8 cellular contexts compared by ENCODE assay signal in the genomic region with DNA sequence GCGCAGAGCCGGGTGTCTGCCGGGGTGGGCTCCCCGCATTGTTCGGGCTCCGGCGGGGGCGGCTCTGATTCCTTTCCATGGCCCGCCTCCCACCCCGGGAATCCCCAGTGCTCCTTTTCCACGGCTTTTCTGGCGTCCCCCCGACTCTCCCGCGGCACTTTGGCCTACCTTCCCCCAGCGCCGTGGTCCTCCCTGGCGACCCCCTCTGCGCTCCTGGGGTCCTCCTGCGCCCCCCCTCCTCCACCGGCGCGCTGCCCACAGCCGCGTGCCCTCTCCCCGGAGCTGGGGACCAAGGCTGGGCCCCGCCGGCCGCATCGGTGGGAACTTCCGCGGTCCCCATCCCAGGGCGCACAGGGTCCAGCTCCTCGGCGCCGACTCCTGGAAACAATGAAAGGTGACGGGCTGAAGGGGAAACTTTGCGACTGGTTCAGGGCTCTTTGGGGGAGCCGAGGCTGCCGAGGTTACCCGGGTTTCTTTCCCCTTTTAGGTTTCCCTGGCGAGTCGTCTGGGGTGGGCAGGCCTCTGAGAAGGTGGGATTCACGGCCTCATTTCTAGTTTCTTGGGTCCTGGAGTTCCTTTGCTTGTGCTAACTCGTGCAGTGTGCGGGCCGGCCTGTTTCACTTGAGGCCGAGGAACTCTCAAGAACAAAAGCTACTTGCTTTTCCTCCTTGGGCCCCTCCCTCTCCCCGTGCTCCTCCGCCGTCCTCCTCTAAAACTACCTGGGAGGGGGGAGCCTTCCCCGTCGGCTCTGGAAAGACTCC. TPM values are rescaled to one million over a fixed set of nuclear protein-coding genes. Genes with fewer than 3 reads are reported as not detected.
DNase-seq lines count a peak whose midpoint lies in the region; ATAC-seq and TF ChIP-seq lines count a peak whose summit lies in the region.

No MANE protein-coding gene starts in this region.

- peaks cover 0 to 13% of the 10 kb centered on the region in 2 donors for H3K36me3 ChIP-seq in adrenal gland (replicated peaks in 1 of 2)
- no peaks in the 10 kb centered on the region for H3K36me3 ChIP-seq in hepatocyte (replicated peaks; ENCODE audit: insufficient read depth, low read depth)
- peaks cover 0 to 12% of the 10 kb centered on the region in 2 donors for H3K36me3 ChIP-seq in gastrocnemius medialis

- H3K4me2 ChIP-seq in hepatocyte, result peak overlapping the region; percentile 85

- peaks cover 22% of the 10 kb centered on the region for H4K20me1 ChIP-seq in hepatocyte (ENCODE audit: insufficient read depth, poor library complexity, severe bottlenecking)

- no peaks in the 10 kb centered on the region for H3K9me2 ChIP-seq in hepatocyte (replicated peaks; ENCODE audit: insufficient read depth)

- H3K4me3 ChIP-seq in adrenal gland (peak overlapping the region; percentile 50 to 95 (median 63)), hepatocyte (peak overlapping the region; percentile 84), gastrocnemius medialis (peak overlapping the region; percentile 71 to 97 (median 82))

- 1 to 6% (median 2%) methylated on average over 30 to 53 of the region's 53 CpGs for WGBS in adrenal gland, 4 donors
- WGBS in hepatocyte (ENCODE audit: low lambda C conversion rate, missing lambda C conversion rate), result 1% methylated on average over 35 of the region's 53 CpGs

- H3K27ac ChIP-seq in adrenal gland (peak overlapping the region; percentile 80 to 99 (median 97)), hepatocyte (peak overlapping the region; percentile 99), gastrocnemius medialis (peak overlapping the region; percentile 98 to 99 (median 99))

- H3K9me3 ChIP-seq in adrenal gland (replicated peaks in 1 of 3) (no peaks in the 10 kb centered on the region), hepatocyte (ENCODE audit: low read depth) (no peaks in the 10 kb centered on the region), gastrocnemius medialis (no peaks in the 10 kb centered on the region)

- in situ Hi-C loops in gastrocnemius medialis (cut with MboI; ENCODE audit: low sequenced_read_pairs in 4 of 4), result loop anchor here in 3 of 4 donors (5.0 to 10.0 kb wide), 3 partner anchors 145 to 213 kb away; no protein-coding TSS in a partner anchor

- H3K4me1 ChIP-seq in adrenal gland (replicated peaks in 1 of 2), result peaks cover 12 to 28% of the 10 kb centered on the region in 2 donors
- H3K4me1 ChIP-seq in hepatocyte (ENCODE audit: insufficient read depth), result peaks cover 9% of the 10 kb centered on the region
- H3K4me1 ChIP-seq in gastrocnemius medialis, result peaks cover 34 to 39% of the 10 kb centered on the region in 2 donors

- intact Hi-C loops in adrenal gland (cut with DNase I), result loop anchor here (5.0 to 10.0 kb wide), 5 partner anchors 140 to 213 kb away; a partner anchor contains a TSS
- intact Hi-C loops in gastrocnemius medialis (cut with DNase I; ENCODE audit: low total_unique reads), result loop anchor here (1.0 kb wide), 1 partner anchor 439 kb away; a partner anchor contains a TSS

- TF ChIP-seq POLR2A in adrenal gland (IDR thresholded peaks at IDR 0.05) (peak in 1 of 2 donors; percentile 50), gastrocnemius medialis (IDR thresholded peaks at IDR 0.05) (peak; percentile 34 to 57)

- peaks cover 63% of the 10 kb centered on the region for H3K79me2 ChIP-seq in hepatocyte

- ATAC-seq in gastrocnemius medialis (no peak), GM18868 (IDR thresholded peaks at IDR 0.05; ENCODE audit: unreplicated experiment) (no peak), HG02840 (IDR thresholded peaks at IDR 0.05; ENCODE audit: low FRiP score, unreplicated experiment) (no peak)

- DNase-seq in GF-D8 (lab: John Stamatoyannopoulos, UW) (peak; percentile 24), RPMI7951 (ENCODE audit: low read depth) (peak; percentile 45), adrenal gland (peak; percentile 47 to 74 (median 60)), hepatocyte (ENCODE audit: low spot score) (peak; percentile 71), gastrocnemius medialis (peak; percentile 37 to 43), HK-2 (ENCODE audit: unreplicated experiment) (no peak)

- no peak for TF ChIP-seq CTCF in adrenal gland (IDR thresholded peaks at IDR 0.05)
- peak; percentile 9 for TF ChIP-seq CTCF in hepatocyte (IDR thresholded peaks at IDR 0.05; ENCODE audit: poor library complexity)
- TF ChIP-seq CTCF in gastrocnemius medialis (IDR thresholded peaks at IDR 0.05 in 4 of 5, conservative IDR thresholded peaks at IDR 0.05 in 1 of 5), result no peak

- no peaks in the 10 kb centered on the region for H3K27me3 ChIP-seq in adrenal gland
- no peaks in the 10 kb centered on the region for H3K27me3 ChIP-seq in hepatocyte
- H3K27me3 ChIP-seq in gastrocnemius medialis, result no peaks in the 10 kb centered on the region

- no peak overlapping the region for H2AFZ ChIP-seq in hepatocyte

RNA-seq across cellular contexts. Expression of a gene that starts 2.2 kb away (rescaled TPM):
- 90.4 and 91.7 TPM in 2 replicates for total RNA-seq in RPMI7951 (2014; rRNA removed; shearing (Covaris generic))
- total RNA-seq in adrenal gland (10 to 100 TPM; 25.7 to 83.1 (median 61.1) TPM), hepatocyte (129 and 162 TPM in 2 replicates), gastrocnemius medialis (10 to 100 TPM; 33.8 to 90.8 (median 47.0) TPM)
- polyA plus RNA-seq in adrenal gland (10 to 100 TPM; 40.9 to 53.2 (median 45.1) TPM), hepatocyte (152 and 193 TPM in 2 replicates)
